In genomic region chr3:54339608-54340007, GRCh38 we compare ENCODE assay signal across 11 cellular contexts.
DNase-seq lines count a peak whose midpoint lies in the region; ATAC-seq and TF ChIP-seq lines count a peak whose summit lies in the region.
"Had no signal": no experiment of that assay in that cellular context is flagged by ENCODE, and none has a peak within 500 bp of the region (broad histone marks: within the 10 kb centered on the region; RNA-seq: fewer than 3 reads in every experiment).

No MANE protein-coding gene starts in this region.

- H3K27me3 ChIP-seq in hepatocyte: peaks cover 19% of the 10 kb centered on the region
- no peaks in the 10 kb centered on the region for H3K27me3 ChIP-seq in ascending aorta
- H3K27me3 ChIP-seq: BE2C had no signal

- H3K9me3 ChIP-seq in hepatocyte (ENCODE audit: low read depth) (no peaks in the 10 kb centered on the region), ascending aorta (no peaks in the 10 kb centered on the region)
- H3K9me3 ChIP-seq: BE2C had no signal

- ATAC-seq in GM18511 (IDR thresholded peaks at IDR 0.05; ENCODE audit: unreplicated experiment): no peak
- ATAC-seq: GM23338 had no signal

- no peaks in the 10 kb centered on the region for H3K9me2 ChIP-seq in hepatocyte (replicated peaks; ENCODE audit: insufficient read depth)

- H2AFZ ChIP-seq in hepatocyte: no peak overlapping the region
- H2AFZ ChIP-seq: GM23338 had no signal

- DNase-seq in AG10803 (ENCODE audit: low read depth) (no peak), NCI-H69 (lab: John Stamatoyannopoulos, UW) (peak; percentile 26), hepatocyte (ENCODE audit: low spot score) (no peak), posterior vena cava (ENCODE audit: low spot score) (no peak), ascending aorta (ENCODE audit: low spot score in 2 of 2) (no peak)
- DNase-seq: BE2C; CD8-positive, alpha-beta memory T cell; H7 had no signal

- H3K4me2 ChIP-seq in hepatocyte: no peak overlapping the region
- H3K4me2 ChIP-seq: GM23338 had no signal

- no peaks in the 10 kb centered on the region for H3K79me2 ChIP-seq in hepatocyte

- H3K36me3 ChIP-seq in hepatocyte (replicated peaks; ENCODE audit: insufficient read depth, low read depth): no peaks in the 10 kb centered on the region
- H3K36me3 ChIP-seq in ascending aorta: no peaks in the 10 kb centered on the region
- H3K36me3 ChIP-seq: BE2C had no signal

- no peaks in the 10 kb centered on the region for H4K20me1 ChIP-seq in hepatocyte (ENCODE audit: insufficient read depth, poor library complexity, severe bottlenecking)

- H3K4me3 ChIP-seq in AG10803 (ENCODE audit: low read length) (no peak overlapping the region), hepatocyte (no peak overlapping the region), ascending aorta (no peak overlapping the region)
- H3K4me3 ChIP-seq: GM23338 had no signal

- WGBS in hepatocyte (ENCODE audit: low lambda C conversion rate, missing lambda C conversion rate): 51% methylated on average over 2 of the region's 2 CpGs

- H3K4me1 ChIP-seq in hepatocyte (ENCODE audit: insufficient read depth): no peaks in the 10 kb centered on the region
- H3K4me1 ChIP-seq in ascending aorta: no peaks in the 10 kb centered on the region
- H3K4me1 ChIP-seq: BE2C had no signal

- H3K27ac ChIP-seq in C4-2B (no peak overlapping the region), hepatocyte (no peak overlapping the region), ascending aorta (no peak overlapping the region)

- 0 out of 2 replicates have a peak, but pooled peaks have one; percentile 8 for TF ChIP-seq CTCF in AG10803 (conservative IDR thresholded peaks at IDR 0.05; ENCODE audit: low read length)
- TF ChIP-seq CTCF in C4-2B (conservative IDR thresholded peaks at IDR 0.05): peak; percentile 39
- TF ChIP-seq CTCF in hepatocyte (IDR thresholded peaks at IDR 0.05; ENCODE audit: poor library complexity): peak; percentile 28
- no peak for TF ChIP-seq CTCF in ascending aorta (IDR thresholded peaks at IDR 0.05)

- intact Hi-C loops in posterior vena cava (cut with DNase I): loop anchor here in 1 of 2 donors (10.0 kb wide), 1 partner anchor 595 kb away; no protein-coding TSS in a partner anchor
- intact Hi-C loops in ascending aorta (cut with DNase I): no loop called here

Comparison
In these comparisons a context has a peak if more than half of its experiments do, and no peak if none do; other contexts are left out.
1. CTCF ChIP-seq: peak in AG10803 (single experiment), C4-2B (single experiment) and hepatocyte (single experiment); none in ascending aorta (0 of 3).